ENCODE assay signal across 8 cellular contexts in the genomic region with DNA sequence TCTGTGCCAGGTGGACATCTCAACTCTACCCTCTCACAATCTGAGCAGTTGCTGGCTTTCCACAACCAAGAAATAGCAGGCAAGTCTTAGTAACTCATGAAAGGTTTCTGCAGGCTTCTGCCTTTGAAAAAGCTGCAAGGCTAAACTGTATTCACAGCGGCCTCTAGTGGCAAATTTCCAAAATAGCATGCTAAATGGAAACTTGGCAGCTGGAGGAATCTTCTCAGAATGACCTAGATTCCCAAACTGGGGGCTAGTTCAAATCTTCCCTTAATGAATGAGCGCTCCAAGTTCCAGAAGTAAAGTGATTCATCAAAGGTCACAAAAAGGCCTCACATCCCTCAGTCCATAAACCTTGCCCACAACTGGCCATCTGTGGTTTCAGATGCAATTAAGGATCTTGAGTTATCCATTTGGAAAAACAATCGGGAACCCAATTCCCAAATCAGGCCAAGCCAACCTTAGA. TPM values are rescaled to one million over a fixed set of nuclear protein-coding genes. Genes with fewer than 3 reads are reported as not detected.
DNase-seq lines count a peak whose midpoint lies in the region; ATAC-seq and TF ChIP-seq lines count a peak whose summit lies in the region.

No MANE protein-coding gene starts in this region.

- H3K27me3 ChIP-seq in KMS-11 (ENCODE audit: insufficient read depth, low read depth): no peaks in the 10 kb centered on the region
- H3K27me3 ChIP-seq in Peyer's patch: no peaks in the 10 kb centered on the region
- no peaks in the 10 kb centered on the region for H3K27me3 ChIP-seq in testis

- ATAC-seq in HG03139 (IDR thresholded peaks at IDR 0.05; ENCODE audit: unreplicated experiment): no peak

- TF ChIP-seq CTCF in KMS-11 (conservative IDR thresholded peaks at IDR 0.05; ENCODE audit: low read depth, low read length) (peak; percentile 84), Peyer's patch (IDR thresholded peaks at IDR 0.05) (peak; percentile 47 to 90 (median 82)), testis (IDR thresholded peaks at IDR 0.05) (peak; percentile 77 to 80 (median 78))

- H3K4me1 ChIP-seq in KMS-11 (ENCODE audit: low read depth, poor library complexity, severe bottlenecking): no peaks in the 10 kb centered on the region
- H3K4me1 ChIP-seq in Peyer's patch: peaks cover 0 to 16% (median 2%) of the 10 kb centered on the region in 4 donors
- H3K4me1 ChIP-seq in testis: peaks cover 49% of the 10 kb centered on the region

- no peaks in the 10 kb centered on the region for H3K79me2 ChIP-seq in KMS-11 (ENCODE audit: insufficient read depth, low read depth)

- no peak overlapping the region for H3K4me3 ChIP-seq in KMS-11 (IDR thresholded peaks at IDR 0.05; ENCODE audit: insufficient read depth, low read depth, low read length)
- H3K4me3 ChIP-seq in Peyer's patch: no peak overlapping the region
- H3K4me3 ChIP-seq in testis: no peak overlapping the region

- intact Hi-C loops in testis (cut with DNase I; ENCODE audit: low total_unique reads): no loop called here

- no peak overlapping the region for H3K9ac ChIP-seq in KMS-11

- no peak for TF ChIP-seq POLR2A in Peyer's patch (IDR thresholded peaks at IDR 0.05)
- TF ChIP-seq POLR2A in testis (IDR thresholded peaks at IDR 0.05): no peak

- no peaks in the 10 kb centered on the region for H4K20me1 ChIP-seq in KMS-11 (ENCODE audit: insufficient read depth)

- 30 to 68% methylated on average over 2 to 3 of the region's 3 CpGs for WGBS in testis, 2 donors

- H3K27ac ChIP-seq in KMS-11 (no peak overlapping the region), Peyer's patch (no peak overlapping the region), caudate nucleus (ENCODE audit: low read depth, low read length) (peak overlapping the region; percentile 44), testis (peak overlapping the region in 1 of 2 donors; percentile 12)

- no peak overlapping the region for H2AFZ ChIP-seq in KMS-11 (ENCODE audit: low read depth)

- no peak overlapping the region for H3K4me2 ChIP-seq in KMS-11

- H3K36me3 ChIP-seq in KMS-11 (ENCODE audit: insufficient read depth): peaks cover 7% of the 10 kb centered on the region; the same call in 1 of the 2 replicates
- H3K36me3 ChIP-seq in Peyer's patch: no peaks in the 10 kb centered on the region
- no peaks in the 10 kb centered on the region for H3K36me3 ChIP-seq in testis (ENCODE audit: low read depth, missing control alignments)

- H3K9me3 ChIP-seq in Peyer's patch: peaks cover 0 to 3% (median 0%) of the 10 kb centered on the region in 4 donors
- H3K9me3 ChIP-seq in testis: no peaks in the 10 kb centered on the region

- DNase-seq in NCI-H526 (lab: John Stamatoyannopoulos, UW): peak; percentile 33 to 72
- DNase-seq in NCI-H526 treated with DMSO at 0.1 percent for 48 hours (lab: John Stamatoyannopoulos, UW): no peak
- peak in 1 of 3 donors; percentile 73 for DNase-seq in Peyer's patch
- peak in 35 of 61 donors; percentile 20 to 83 (median 41) for DNase-seq in caudate nucleus (lab: John Stamatoyannopoulos, UW)
- peak; percentile 20 for DNase-seq in kidney glomerular epithelial cell (lab: John Stamatoyannopoulos, UW)
- peak; percentile 82 for DNase-seq in testis

RNA-seq across cellular contexts. Expression of a gene that starts 11.9 kb away (rescaled TPM):
- total RNA-seq in Peyer's patch (1 to 10 TPM in 3 of 4 donors, under 1 TPM in 1; 0.35 to 5.8 (median 2.9) TPM), testis (100 to 1,000 TPM in 1 of 2 donors, 10 to 100 TPM in 1; 97.8 to 137 TPM)
- 44.2 TPM for polyA plus RNA-seq in testis (ENCODE audit: insufficient read depth, low read depth, low replicate concordance)

RNA-seq across cellular contexts. Expression of a gene that starts 23.4 kb away (rescaled TPM):
- total RNA-seq in Peyer's patch: 10 to 100 TPM in 1 of 4 donors, 1 to 10 TPM in 3; 6.0 to 14.0 (median 6.4) TPM
- 10 to 100 TPM; 35.0 to 39.4 TPM for total RNA-seq in testis
- polyA plus RNA-seq in testis (ENCODE audit: insufficient read depth, low read depth, low replicate concordance): 41.2 TPM

RNA-seq across cellular contexts. Expression of a gene that starts 34.6 kb away (rescaled TPM):
- total RNA-seq in Peyer's patch (10 to 100 TPM; 25.6 to 39.1 (median 28.9) TPM), testis (10 to 100 TPM; 78.9 to 80.3 TPM)
- polyA plus RNA-seq in testis (ENCODE audit: insufficient read depth, low read depth, low replicate concordance): 93.6 TPM

Comparison
In these comparisons a context has a peak if more than half of its experiments do, and no peak if none do; other contexts are left out.
1. RNA of a gene that starts 11.9 kb away (total RNA-seq): 97.8 to 137 TPM in testis; 0.35 to 5.8 TPM in Peyer's patch; every median in the first group is over 10 times any median in the second.
2. Peak in every context shown above with its lines, with median percentiles within 50 percentile points of each other: CTCF ChIP-seq.